Comparison of ENCODE assay signal across 10 cellular contexts in the genomic region with DNA sequence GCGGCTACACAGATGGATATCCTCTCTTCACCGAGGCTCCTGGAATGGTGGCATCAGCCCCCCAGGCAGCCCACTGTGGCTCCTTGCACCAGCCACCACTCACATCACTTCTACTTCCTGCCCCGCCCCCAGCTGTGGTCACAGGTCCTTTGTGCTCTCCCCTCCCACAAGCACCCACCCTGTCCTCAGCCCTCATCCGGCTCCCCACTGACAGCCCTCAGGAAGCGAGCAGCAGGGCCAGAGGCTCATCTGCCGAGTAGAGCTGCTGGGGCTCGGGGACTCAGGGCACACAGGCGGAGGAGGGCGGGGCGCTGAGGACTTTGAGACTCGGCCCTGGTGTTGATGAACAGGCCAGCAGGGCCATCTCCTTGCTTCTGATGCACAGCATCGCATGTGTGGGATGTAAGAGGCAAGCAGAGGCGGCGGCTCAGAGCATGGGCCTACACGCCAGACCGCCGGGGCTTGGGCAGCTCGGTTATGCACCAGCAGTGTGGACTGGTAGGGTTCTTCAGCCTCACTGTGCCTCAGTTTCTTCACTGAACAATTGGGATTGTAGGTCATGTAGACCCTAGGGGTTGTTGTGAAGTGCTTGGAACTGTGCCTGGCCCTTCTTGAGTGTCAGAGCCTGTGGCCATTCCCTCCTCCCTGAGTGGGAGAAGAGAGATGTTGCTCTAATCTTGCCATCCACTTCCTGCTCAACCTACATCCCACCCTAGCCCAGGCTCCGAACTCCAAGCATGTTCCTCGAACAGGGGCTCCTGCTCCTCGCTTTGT. TPM values are rescaled to one million over a fixed set of nuclear protein-coding genes. Genes with fewer than 3 reads are reported as not detected.
DNase-seq lines count a peak whose midpoint lies in the region; TF ChIP-seq lines count a peak whose summit lies in the region.
"Had no signal": no experiment of that assay in that cellular context is flagged by ENCODE, and none has a peak within 500 bp of the region (broad histone marks: within the 10 kb centered on the region; RNA-seq: fewer than 3 reads in every experiment).

PRF1 (minus strand) TSS at position 77 of the 774 bp plus-strand sequence. CDS start 1,839 bp downstream, outside the sequence.

- no peak within 1 kb of the TSS for H4K91ac ChIP-seq in mesenchymal stem cell (ENCODE audit: low read length)

- peak; percentile 59 to 73 (median 66) for DNase-seq in activated CD8-positive, alpha-beta memory T cell treated with anti-CD3 and anti-CD28 coated beads for 48 hours (ENCODE audit: low read depth in 2 of 3, low spot score in 2 of 3)
- DNase-seq in glutamatergic neuron (no peak), occipital lobe (lab: John Stamatoyannopoulos, UW) (no peak), amniotic stem cell (lab: John Stamatoyannopoulos, UW) (no peak), mesenchymal stem cell (no peak), SW 1271 (lab: John Stamatoyannopoulos, UW) (no peak)
- DNase-seq in stimulated activated CD8-positive, alpha-beta memory T cell treated with anti-CD3 and anti-CD28 coated beads, Interleukin-12 subunit alpha, Interleukin-12 subunit beta, amount 100 ng/mL, for 1 hour (ENCODE audit: low read depth): peak; percentile 70

- no peaks in the 10 kb centered on the region for H3K79me1 ChIP-seq in mesenchymal stem cell (replicated peaks; ENCODE audit: low read length, poor library complexity, severe bottlenecking)

- H3K9me3 Mint-ChIP-seq in IgD-negative memory B cell: no peaks in the 10 kb centered on the region
- H3K9me3 Mint-ChIP-seq in glutamatergic neuron (ENCODE audit: unreplicated experiment): peaks cover 8% of the 10 kb centered on the region

- no peak within 1 kb of the TSS for H2AK5ac ChIP-seq in mesenchymal stem cell (ENCODE audit: low read length, severe bottlenecking)

- H3K4me2 ChIP-seq in mesenchymal stem cell (ENCODE audit: low read length, poor library complexity, severe bottlenecking): no peak within 1 kb of the TSS

- no peak within 1 kb of the TSS for H3K23ac ChIP-seq in mesenchymal stem cell (ENCODE audit: low read length in 2 of 2)

- no peak for TF ChIP-seq CTCF in glutamatergic neuron (IDR thresholded peaks at IDR 0.05; ENCODE audit: partially characterized antibody, unreplicated experiment)

- no peaks in the 10 kb centered on the region for H3K36me3 Mint-ChIP-seq in IgD-negative memory B cell
- H3K36me3 Mint-ChIP-seq in glutamatergic neuron (ENCODE audit: unreplicated experiment): peaks cover 4% of the 10 kb centered on the region

- H2BK15ac ChIP-seq in mesenchymal stem cell (ENCODE audit: low read depth, poor library complexity, severe bottlenecking): no peak within 1 kb of the TSS

- H2BK5ac ChIP-seq in mesenchymal stem cell (ENCODE audit: low read depth, low read length, poor library complexity, severe bottlenecking): no peak within 1 kb of the TSS

- WGBS in mesenchymal stem cell: 88% methylated on average over 21 of the region's 21 CpGs

- no peak within 1 kb of the TSS for H2BK120ac ChIP-seq in mesenchymal stem cell (ENCODE audit: low read depth, low read length)

- H3K4me3 ChIP-seq in mesenchymal stem cell (ENCODE audit: insufficient read depth in 1 of 2, low read depth in 1 of 2, low read length in 2 of 2): no peak within 1 kb of the TSS
- H3K4me3 ChIP-seq: psoas muscle had no signal

- peaks cover 2% of the 10 kb centered on the region for H3K4me1 ChIP-seq in mesenchymal stem cell (ENCODE audit: control insufficient read depth, insufficient read depth, low read depth, low read length)
- H3K4me1 ChIP-seq: psoas muscle had no signal

- H4K8ac ChIP-seq in mesenchymal stem cell (ENCODE audit: low read length): no peak within 1 kb of the TSS

- H3K4ac ChIP-seq in mesenchymal stem cell (ENCODE audit: low read depth in 1 of 2, low read length in 2 of 2): no peak within 1 kb of the TSS

- H3K4me1 Mint-ChIP-seq in IgD-negative memory B cell (no peaks in the 10 kb centered on the region), glutamatergic neuron (ENCODE audit: low read depth, unreplicated experiment) (peaks cover 16% of the 10 kb centered on the region)

- H3K27ac Mint-ChIP-seq in IgD-negative memory B cell (peak within 1 kb of the TSS in 2 of 3 donors; percentile 71 to 75), glutamatergic neuron (ENCODE audit: unreplicated experiment) (peak within 1 kb of the TSS; percentile 78)

- no peaks in the 10 kb centered on the region for H3K27me3 Mint-ChIP-seq in IgD-negative memory B cell
- no peaks in the 10 kb centered on the region for H3K27me3 Mint-ChIP-seq in glutamatergic neuron (ENCODE audit: unreplicated experiment)

- H3K27me3 ChIP-seq in mesenchymal stem cell (ENCODE audit: control insufficient read depth in 1 of 2, insufficient read depth in 1 of 2, low read length in 2 of 2): peaks cover 0 to 4% of the 10 kb centered on the region in 2 experiments

- no peak within 1 kb of the TSS for H3K27ac ChIP-seq in mesenchymal stem cell (ENCODE audit: low read length, poor library complexity, severe bottlenecking)
- H3K27ac ChIP-seq: epithelial cell of prostate, psoas muscle had no signal

- H3K36me3 ChIP-seq in mesenchymal stem cell (ENCODE audit: control insufficient read depth in 1 of 2, insufficient read depth in 2 of 2, low read depth in 1 of 2, low read length in 2 of 2): peaks cover 0 to 4% of the 10 kb centered on the region in 2 experiments

- H3K4me3 Mint-ChIP-seq in IgD-negative memory B cell: peak within 1 kb of the TSS; percentile 26 to 94 (median 60)
- no peak within 1 kb of the TSS for H3K4me3 Mint-ChIP-seq in glutamatergic neuron (ENCODE audit: unreplicated experiment)

- no peaks in the 10 kb centered on the region for H3K9me3 ChIP-seq in mesenchymal stem cell (ENCODE audit: control insufficient read depth, low read length)
- H3K9me3 ChIP-seq: psoas muscle had no signal

- no peak within 1 kb of the TSS for H2AFZ ChIP-seq in mesenchymal stem cell (ENCODE audit: low read depth, low read length)

- no peak within 1 kb of the TSS for H3K9ac ChIP-seq in mesenchymal stem cell (ENCODE audit: low read length)

- no peak within 1 kb of the TSS for H3K14ac ChIP-seq in mesenchymal stem cell (ENCODE audit: low read length in 2 of 2)

- no peak within 1 kb of the TSS for H2BK12ac ChIP-seq in mesenchymal stem cell (ENCODE audit: low read length in 2 of 2)

- no peak within 1 kb of the TSS for H3K18ac ChIP-seq in mesenchymal stem cell (ENCODE audit: low read depth in 1 of 2, low read length in 2 of 2)

RNA-seq across cellular contexts. Expression of gene PRF1, which starts in this region (rescaled TPM):
- 24.3 TPM for polyA plus RNA-seq in IgD-negative memory B cell
- total RNA-seq in glutamatergic neuron (ENCODE audit: unreplicated experiment) (2.6 TPM), occipital lobe (not detected)
- not detected for polyA plus RNA-seq in mesenchymal stem cell (2013, experiment 1 of 2)
- not detected for polyA plus RNA-seq in mesenchymal stem cell (2013, experiment 2 of 2)

Comparison
In these comparisons a context has a peak if more than half of its experiments do, and no peak if none do; other contexts are left out.
1. DNase-seq: peak in activated CD8-positive, alpha-beta memory T cell treated with anti-CD3 and anti-CD28 coated beads for 48 hours (3 of 3) and stimulated activated CD8-positive, alpha-beta memory T cell treated with anti-CD3 and anti-CD28 coated beads, Interleukin-12 subunit alpha, Interleukin-12 subunit beta, amount 100 ng/mL, for 1 hour (single experiment); none in glutamatergic neuron (single experiment), occipital lobe (single experiment), amniotic stem cell (single experiment), mesenchymal stem cell (single experiment) and SW 1271 (0 of 2).